14 cellular contexts compared by ENCODE assay signal in genomic region chr1:119587328-119587727, GRCh38.
DNase-seq lines count a peak whose midpoint lies in the region; FAIRE-seq and TF ChIP-seq lines count a peak whose summit lies in the region.
"Had no signal": no experiment of that assay in that cellular context is flagged by ENCODE, and none has a peak within 500 bp of the region (broad histone marks: within the 10 kb centered on the region; RNA-seq: fewer than 3 reads in every experiment).

No MANE protein-coding gene starts in this region.

- no peak overlapping the region for H4K91ac ChIP-seq in mesenchymal stem cell (ENCODE audit: low read length)

- no peak overlapping the region for H4K8ac ChIP-seq in mesenchymal stem cell (ENCODE audit: low read length)

- H3K14ac ChIP-seq in mesenchymal stem cell (ENCODE audit: low read length in 2 of 2) = no peak overlapping the region

- FAIRE-seq in astrocyte (lab: Jason Lieb, UNC) = no peak
- FAIRE-seq: GM12878 had no signal

- H3K4me3 Mint-ChIP-seq in astrocyte (ENCODE audit: unreplicated experiment) (peak overlapping the region; percentile 0), endothelial cell (ENCODE audit: unreplicated experiment) (no peak overlapping the region)
- H3K4me3 Mint-ChIP-seq: CD8-positive, alpha-beta memory T cell; naive B cell; stimulated activated naive CD8-positive, alpha-beta T cell treated with anti-CD3 and anti-CD28 coated beads, Interleukin-15, Interleukin-2, amounts not matched to agents 100 ng/mL and 50 ng/mL, for 24 hours had no signal

- H2AK5ac ChIP-seq in mesenchymal stem cell (ENCODE audit: low read length, severe bottlenecking) = peak overlapping the region; percentile 28

- H3K36me3 ChIP-seq in astrocyte (ENCODE audit: insufficient read depth, low read length) (no peaks in the 10 kb centered on the region), mesenchymal stem cell (ENCODE audit: control insufficient read depth in 1 of 2, insufficient read depth in 2 of 2, low read depth in 1 of 2, low read length in 2 of 2) (no peaks in the 10 kb centered on the region)

- no peak overlapping the region for H3K23ac ChIP-seq in mesenchymal stem cell (ENCODE audit: low read length in 2 of 2)

- no peak overlapping the region for H3K4me3 ChIP-seq in astrocyte (ENCODE audit: insufficient read depth, low read depth, low read length)
- no peak overlapping the region for H3K4me3 ChIP-seq in mesenchymal stem cell (ENCODE audit: insufficient read depth in 1 of 2, low read depth in 1 of 2, low read length in 2 of 2)
- H3K4me3 ChIP-seq: GM12878 had no signal

- H3K27ac ChIP-seq in astrocyte (ENCODE audit: low read depth, low read length) (no peak overlapping the region), mesenchymal stem cell (ENCODE audit: low read length, poor library complexity, severe bottlenecking) (peak overlapping the region; percentile 87)

- no peak overlapping the region for H2BK15ac ChIP-seq in mesenchymal stem cell (ENCODE audit: low read depth, poor library complexity, severe bottlenecking)

- H3K9me3 ChIP-seq in astrocyte (ENCODE audit: insufficient read depth, low read depth, low read length) = no peaks in the 10 kb centered on the region
- no peaks in the 10 kb centered on the region for H3K9me3 ChIP-seq in mesenchymal stem cell (ENCODE audit: control insufficient read depth, low read length)

- H3K4me1 ChIP-seq in astrocyte (ENCODE audit: insufficient read depth, low read length) (no peaks in the 10 kb centered on the region), mesenchymal stem cell (ENCODE audit: control insufficient read depth, insufficient read depth, low read depth, low read length) (peaks cover 4% of the 10 kb centered on the region)

- H3K79me1 ChIP-seq in mesenchymal stem cell (replicated peaks; ENCODE audit: low read length, poor library complexity, severe bottlenecking) = no peaks in the 10 kb centered on the region

- H3K27ac Mint-ChIP-seq in astrocyte (ENCODE audit: unreplicated experiment) (peak overlapping the region; percentile 82), endothelial cell (ENCODE audit: unreplicated experiment) (no peak overlapping the region)
- H3K27ac Mint-ChIP-seq: CD8-positive, alpha-beta memory T cell; naive B cell; stimulated activated naive CD8-positive, alpha-beta T cell treated with anti-CD3 and anti-CD28 coated beads, Interleukin-15, Interleukin-2, amounts not matched to agents 100 ng/mL and 50 ng/mL, for 24 hours had no signal

- H2BK5ac ChIP-seq in mesenchymal stem cell (ENCODE audit: low read depth, low read length, poor library complexity, severe bottlenecking) = peak overlapping the region; percentile 46

- H4K20me1 ChIP-seq in astrocyte (ENCODE audit: insufficient read depth, low read length) = no peaks in the 10 kb centered on the region

- H3K79me2 ChIP-seq in astrocyte (ENCODE audit: insufficient read depth, low read length) = no peaks in the 10 kb centered on the region

- H3K4me1 Mint-ChIP-seq in astrocyte (ENCODE audit: low read depth, unreplicated experiment) (peaks cover 60% of the 10 kb centered on the region), endothelial cell (ENCODE audit: unreplicated experiment) (peaks cover 7% of the 10 kb centered on the region)
- H3K4me1 Mint-ChIP-seq: CD8-positive, alpha-beta memory T cell; naive B cell had no signal

- no peak overlapping the region for H3K4me2 ChIP-seq in astrocyte (ENCODE audit: low read length)
- H3K4me2 ChIP-seq in mesenchymal stem cell (ENCODE audit: low read length, poor library complexity, severe bottlenecking) = no peak overlapping the region

- H3K27me3 ChIP-seq in astrocyte (ENCODE audit: insufficient read depth, low read length) = peaks cover 11% of the 10 kb centered on the region
- H3K27me3 ChIP-seq in mesenchymal stem cell (ENCODE audit: control insufficient read depth in 1 of 2, insufficient read depth in 1 of 2, low read length in 2 of 2) = peaks cover 0 to 14% of the 10 kb centered on the region in 2 experiments

- H3K36me3 Mint-ChIP-seq in astrocyte (ENCODE audit: low read depth, unreplicated experiment) (no peaks in the 10 kb centered on the region), endothelial cell (ENCODE audit: low read depth, unreplicated experiment) (no peaks in the 10 kb centered on the region)
- H3K36me3 Mint-ChIP-seq: CD8-positive, alpha-beta memory T cell; naive B cell had no signal

- H3K9me3 Mint-ChIP-seq in astrocyte (ENCODE audit: unreplicated experiment) = no peaks in the 10 kb centered on the region
- no peaks in the 10 kb centered on the region for H3K9me3 Mint-ChIP-seq in endothelial cell (ENCODE audit: unreplicated experiment)
- H3K9me3 Mint-ChIP-seq: naive B cell; stimulated activated naive CD8-positive, alpha-beta T cell treated with anti-CD3 and anti-CD28 coated beads, Interleukin-15, Interleukin-2, amounts not matched to agents 100 ng/mL and 50 ng/mL, for 24 hours had no signal

- in situ Hi-C loops in GM13976 (cut with MboI; ENCODE audit: low sequenced_read_pairs, unreplicated experiment) = no loop called here

- H2BK12ac ChIP-seq in mesenchymal stem cell (ENCODE audit: low read length in 2 of 2) = no peak overlapping the region

- no peak overlapping the region for H3K18ac ChIP-seq in mesenchymal stem cell (ENCODE audit: low read depth in 1 of 2, low read length in 2 of 2)

- H2BK120ac ChIP-seq in mesenchymal stem cell (ENCODE audit: low read depth, low read length) = no peak overlapping the region

- no peak for TF ChIP-seq CTCF in astrocyte (IDR thresholded peaks at IDR 0.05; ENCODE audit: insufficient read depth, low read depth, low read length)
- no peak for TF ChIP-seq CTCF in endothelial cell (IDR thresholded peaks at IDR 0.05; ENCODE audit: unreplicated experiment)
- TF ChIP-seq CTCF in GM13976 (IDR thresholded peaks at IDR 0.05; ENCODE audit: borderline replicate concordance, control extremely low read depth, extremely low read depth, insufficient read depth, missing control alignments) = no peak

- H2AFZ ChIP-seq in astrocyte (ENCODE audit: low read depth, low read length) = no peak overlapping the region
- no peak overlapping the region for H2AFZ ChIP-seq in mesenchymal stem cell (ENCODE audit: low read depth, low read length)

- H3K9ac ChIP-seq in astrocyte (ENCODE audit: low read length) = no peak overlapping the region
- H3K9ac ChIP-seq in mesenchymal stem cell (ENCODE audit: low read length) = no peak overlapping the region

- DNase-seq in EL (peak; percentile 59), NCI-H2029 treated with DMSO at 0.1 percent for 48 hours (lab: John Stamatoyannopoulos, UW) (peak; percentile 90), astrocyte (ENCODE audit: low read depth) (peak; percentile 58), mesenchymal stem cell (peak; percentile 66), pons (ENCODE audit: low spot score) (no peak), endothelial cell (ENCODE audit: low spot score) (no peak), GM13976 (ENCODE audit: low spot score) (no peak)
- DNase-seq in stimulated activated naive CD4-positive, alpha-beta T cell treated with Interleukin-2 at 50 U/mL for 16 hours (lab: John Stamatoyannopoulos, UW) = no peak
- DNase-seq: activated naive CD4-positive, alpha-beta T cell; CD8-positive, alpha-beta memory T cell; naive B cell; NCI-H1694 treated with DMSO at 0.1 percent for 48 hours had no signal

- no peak overlapping the region for H3K4ac ChIP-seq in mesenchymal stem cell (ENCODE audit: low read depth in 1 of 2, low read length in 2 of 2)

- WGBS in mesenchymal stem cell = 58% methylated on average over 3 of the region's 3 CpGs

- H3K27me3 Mint-ChIP-seq in astrocyte (ENCODE audit: low read depth, unreplicated experiment) (no peaks in the 10 kb centered on the region), endothelial cell (ENCODE audit: unreplicated experiment) (peaks cover 2% of the 10 kb centered on the region)

Comparison
In these comparisons a context has a peak if more than half of its experiments do, and no peak if none do; other contexts are left out.
1. DNase-seq: peak in EL (single experiment), NCI-H2029 treated with DMSO at 0.1 percent for 48 hours (single experiment), astrocyte (single experiment) and mesenchymal stem cell (single experiment); none in pons (single experiment), stimulated activated naive CD4-positive, alpha-beta T cell treated with Interleukin-2 at 50 U/mL for 16 hours (single experiment), endothelial cell (single experiment) and GM13976 (single experiment).